10 cellular contexts compared by ENCODE assay signal in genomic region chr7:116653204-116653603, GRCh38. TPM values are rescaled to one million over a fixed set of nuclear protein-coding genes. Genes with fewer than 3 reads are reported as not detected.
DNase-seq lines count a peak whose midpoint lies in the region; ATAC-seq and TF ChIP-seq lines count a peak whose summit lies in the region.
"Had no signal": no experiment of that assay in that cellular context is flagged by ENCODE, and none has a peak within 500 bp of the region (broad histone marks: within the 10 kb centered on the region; RNA-seq: fewer than 3 reads in every experiment).

No MANE protein-coding gene starts in this region.

- no peak overlapping the region for H3K4me3 Mint-ChIP-seq in activated T-helper 17 cell treated with anti-CD3 and anti-CD28 coated beads, Interleukin-2, amount 50 U/mL, for 72 hours
- H3K4me3 Mint-ChIP-seq: activated naive CD4-positive, alpha-beta T cell treated with anti-CD3 and anti-CD28 coated beads for 36 hours had no signal

- H3K27ac Mint-ChIP-seq in activated T-helper 17 cell treated with anti-CD3 and anti-CD28 coated beads, Interleukin-2, amount 50 U/mL, for 72 hours: no peak overlapping the region
- H3K27ac Mint-ChIP-seq: activated naive CD4-positive, alpha-beta T cell treated with anti-CD3 and anti-CD28 coated beads for 36 hours had no signal

- H3K4me3 ChIP-seq in kidney epithelial cell (ENCODE audit: low read depth, low read length) (no peak overlapping the region), lower leg skin (ENCODE audit: low read depth, poor library complexity, severe bottlenecking) (no peak overlapping the region)

- DNase-seq in ACHN (peak; percentile 89), kidney epithelial cell (ENCODE audit: low read depth) (peak; percentile 88), lower leg skin (ENCODE audit: low spot score in 2 of 2) (no peak), T-helper 9 cell (no peak), T-helper 1 cell (no peak), epidermal melanocyte (ENCODE audit: insufficient read length, low spot score) (no peak)
- DNase-seq: activated naive CD4-positive, alpha-beta T cell treated with anti-CD3 and anti-CD28 coated beads for 36 hours had no signal

- intact Hi-C loops in lower leg skin (cut with DNase I; ENCODE audit: low total_unique reads): no loop called here

- TF ChIP-seq POLR2A in lower leg skin (IDR thresholded peaks at IDR 0.05): no peak

- H3K4me1 Mint-ChIP-seq in activated T-helper 17 cell treated with anti-CD3 and anti-CD28 coated beads, Interleukin-2, amount 50 U/mL, for 72 hours: peaks cover 5% of the 10 kb centered on the region

- no peaks in the 10 kb centered on the region for H3K36me3 Mint-ChIP-seq in activated T-helper 17 cell treated with anti-CD3 and anti-CD28 coated beads, Interleukin-2, amount 50 U/mL, for 72 hours (ENCODE audit: low read depth)

- H3K27me3 Mint-ChIP-seq in activated T-helper 17 cell treated with anti-CD3 and anti-CD28 coated beads, Interleukin-2, amount 50 U/mL, for 72 hours: peaks cover 14% of the 10 kb centered on the region

- peak; percentile 54 for ATAC-seq in HG02623 (IDR thresholded peaks at IDR 0.05; ENCODE audit: unreplicated experiment)
- ATAC-seq in activated T-helper 17 cell treated with anti-CD3 and anti-CD28 coated beads, Interleukin-2, amount 50 U/mL, for 72 hours (replicated peaks): peak; percentile 86

- in situ Hi-C loops in ACHN (cut with HindIII; ENCODE audit: low pct_ligation_motif_present, low pct_unique_long_range_greater_than_20kb, low sequenced_read_pairs): no loop called here

- 33 to 38% methylated on average over 3 of the region's 3 CpGs for WGBS in lower leg skin, 2 donors

- TF ChIP-seq CTCF in kidney epithelial cell (IDR thresholded peaks at IDR 0.05; ENCODE audit: insufficient read depth, low read length, poor library complexity, severe bottlenecking): no peak
- TF ChIP-seq CTCF in lower leg skin (IDR thresholded peaks at IDR 0.05): no peak

- H3K9me3 Mint-ChIP-seq in activated T-helper 17 cell treated with anti-CD3 and anti-CD28 coated beads, Interleukin-2, amount 50 U/mL, for 72 hours: no peaks in the 10 kb centered on the region
- H3K9me3 Mint-ChIP-seq: activated naive CD4-positive, alpha-beta T cell treated with anti-CD3 and anti-CD28 coated beads for 36 hours had no signal

- no peaks in the 10 kb centered on the region for H3K36me3 ChIP-seq in kidney epithelial cell (ENCODE audit: control insufficient read depth, insufficient read depth, low read length)
- H3K36me3 ChIP-seq: neutrophil had no signal

- no peaks in the 10 kb centered on the region for H3K27me3 ChIP-seq in kidney epithelial cell (ENCODE audit: control insufficient read depth, insufficient read depth, low read length)
- H3K27me3 ChIP-seq: neutrophil had no signal

RNA-seq across cellular contexts. Expression of gene MET, which starts 18.8 kb away (rescaled TPM):
- 1 to 10 TPM in 1 of 2 donors, under 1 TPM in 1; 0.08 to 1.6 TPM for total RNA-seq in activated T-helper 17 cell treated with anti-CD3 and anti-CD28 coated beads, Interleukin-2, amount 50 U/mL, for 72 hours
- total RNA-seq in kidney epithelial cell: 158 and 161 TPM in 2 replicates
- 10 to 100 TPM; 15.8 to 28.2 (median 24.5) TPM for total RNA-seq in lower leg skin

Comparison
In these comparisons a context has a peak if more than half of its experiments do, and no peak if none do; other contexts are left out.
1. DNase-seq: peak in ACHN (single experiment) and kidney epithelial cell (single experiment); none in lower leg skin (0 of 2), T-helper 9 cell (single experiment), T-helper 1 cell (0 of 5) and epidermal melanocyte (single experiment).
2. RNA of gene MET, which starts 18.8 kb away (total RNA-seq): 158 to 161 TPM in kidney epithelial cell and 15.8 to 28.2 TPM in lower leg skin; 0.08 to 1.6 TPM in activated T-helper 17 cell treated with anti-CD3 and anti-CD28 coated beads, Interleukin-2, amount 50 U/mL, for 72 hours; every median in the first group is over 4 times any median in the second.